In the genomic region with DNA sequence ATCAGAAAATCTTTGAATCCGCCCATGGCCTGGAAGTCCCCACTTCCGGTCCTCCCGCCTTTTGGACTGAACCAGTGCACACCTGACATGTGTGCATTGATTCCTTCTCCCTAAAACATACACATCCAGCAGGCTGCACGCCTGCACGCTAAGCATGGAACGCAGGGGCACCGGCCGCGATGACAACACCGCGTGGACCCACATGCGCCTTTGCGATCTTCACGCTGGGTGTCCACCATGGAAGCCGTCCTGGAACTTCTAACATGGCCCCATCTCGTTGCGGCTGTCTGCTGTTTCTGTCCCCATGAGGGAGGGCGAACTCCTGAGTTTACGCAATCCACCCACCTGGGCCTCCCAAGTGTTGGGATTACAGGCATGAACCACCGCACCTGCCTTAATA, we compare ENCODE assay signal across 18 cellular contexts.
A peak's percentile ranks its signal among the peaks of the same experiment; 100 is the strongest.
DNase-seq lines count a peak whose midpoint lies in the region; ATAC-seq, FAIRE-seq and TF ChIP-seq lines count a peak whose summit lies in the region.
"Had no signal": no experiment of that assay in that cellular context is flagged by ENCODE, and none has a peak within 500 bp of the region (broad histone marks: within the 10 kb centered on the region; RNA-seq: fewer than 3 reads in every experiment).

No MANE protein-coding gene starts in this region.

- no TSS peak for BruUV-seq in K562 (replicated peaks; lab: Mats Ljungman, UMichigan)

- peaks cover 1 to 6% (median 5%) of the 10 kb centered on the region in 3 donors for H3K27me3 Mint-ChIP-seq in CD14-positive monocyte (ENCODE audit: low read depth in 3 of 3)
- H3K27me3 Mint-ChIP-seq: CD4-positive, alpha-beta T cell had no signal

- H3K9me3 Mint-ChIP-seq in CD14-positive monocyte, result peaks cover 0 to 4% (median 0%) of the 10 kb centered on the region in 7 donors
- H3K9me3 Mint-ChIP-seq: CD4-positive, alpha-beta T cell; H9 had no signal

- FAIRE-seq in K562 (lab: Jason Lieb, UNC) (no peak), small intestine (lab: Jason Lieb, UNC) (no peak)
- FAIRE-seq: D721Med, GM12892 had no signal

- no peak for TF ChIP-seq RAD21 in K562 (CRISPR knock-in tag; conservative IDR thresholded peaks at IDR 0.05 in 1 of 2, IDR thresholded peaks at IDR 0.05 in 1 of 2)

- peaks cover 2% of the 10 kb centered on the region for H3K4me1 Mint-ChIP-seq in CD14-positive monocyte

- H3K9me1 ChIP-seq in K562 (ENCODE audit: control insufficient read depth, insufficient read depth, low read length), result no peaks in the 10 kb centered on the region

- no peak overlapping the region for H3K9ac ChIP-seq in K562 (ENCODE audit: insufficient read depth in 1 of 2, low read depth in 2 of 2, low read length in 2 of 2)

- intact Hi-C loops in left ventricle myocardium superior (cut with micrococcal nuclease), result no loop called here
- intact Hi-C loops in left ventricle myocardium inferior (cut with micrococcal nuclease), result no loop called here
- intact Hi-C loops in CD14-positive monocyte (cut with micrococcal nuclease), result no loop called here
- intact Hi-C loops in K562 (cut with micrococcal nuclease), result no loop called here
- intact Hi-C loops in lower lobe of right lung (cut with DNase I), result no loop called here
- intact Hi-C loops in adrenal gland (cut with DNase I), result no loop called here

- TF ChIP-seq CTCF in left ventricle myocardium inferior (IDR thresholded peaks at IDR 0.05; ENCODE audit: borderline replicate concordance), result no peak
- TF ChIP-seq CTCF in CD14-positive monocyte (IDR thresholded peaks at IDR 0.05), result no peak
- TF ChIP-seq CTCF in K562 (IDR thresholded peaks at IDR 0.05 in 2 of 3, conservative IDR thresholded peaks at IDR 0.05 in 1 of 3; ENCODE audit: insufficient read depth in 2 of 3, low read depth in 1 of 3, low read length in 3 of 3), result no peak
- TF ChIP-seq CTCF in lower lobe of right lung (IDR thresholded peaks at IDR 0.05), result no peak
- TF ChIP-seq CTCF in adrenal gland (IDR thresholded peaks at IDR 0.05), result no peak

- no peaks in the 10 kb centered on the region for H3K79me2 ChIP-seq in K562 (ENCODE audit: control insufficient read depth, insufficient read depth, low read length)

- H3K27ac ChIP-seq in left ventricle myocardium inferior (replicated peaks), result no peak overlapping the region
- no peak overlapping the region for H3K27ac ChIP-seq in K562 (ENCODE audit: extremely low read depth, low read depth, low read length)
- no peak overlapping the region for H3K27ac ChIP-seq in lower lobe of right lung
- no peak overlapping the region for H3K27ac ChIP-seq in adrenal gland
- H3K27ac ChIP-seq in small intestine (ENCODE audit: low read depth in 1 of 2, low read length in 1 of 2), result no peak overlapping the region

- H3K4me3 ChIP-seq in left ventricle myocardium inferior (no peak overlapping the region), K562 (no peak overlapping the region), lower lobe of right lung (no peak overlapping the region), adrenal gland (no peak overlapping the region), small intestine (ENCODE audit: low read depth in 1 of 2, low read length in 2 of 2) (no peak overlapping the region)

- ATAC-seq in left ventricle myocardium superior (no peak), K562 (no peak), lower lobe of right lung (no peak)

- no peak overlapping the region for H3K27ac Mint-ChIP-seq in CD14-positive monocyte
- H3K27ac Mint-ChIP-seq: CD4-positive, alpha-beta T cell had no signal

- H3K9me3 ChIP-seq in left ventricle myocardium inferior (replicated peaks), result no peaks in the 10 kb centered on the region
- no peaks in the 10 kb centered on the region for H3K9me3 ChIP-seq in K562 (replicated peaks; ENCODE audit: control insufficient read depth, insufficient read depth, low read depth, low read length)
- no peaks in the 10 kb centered on the region for H3K9me3 ChIP-seq in lower lobe of right lung
- H3K9me3 ChIP-seq in adrenal gland (replicated peaks in 1 of 3), result no peaks in the 10 kb centered on the region
- H3K9me3 ChIP-seq in small intestine (ENCODE audit: control insufficient read depth, low read depth), result no peaks in the 10 kb centered on the region
- H3K9me3 ChIP-seq: BE2C, Caco-2 had no signal

- H3K4me1 ChIP-seq in left ventricle myocardium inferior, result no peaks in the 10 kb centered on the region
- peaks cover 0 to 14% of the 10 kb centered on the region in 2 experiments; a peak in 1 of 5 replicates for H3K4me1 ChIP-seq in K562 (replicated peaks in 1 of 2; ENCODE audit: control insufficient read depth in 2 of 2, insufficient read depth in 2 of 2, low read length in 2 of 2)
- no peaks in the 10 kb centered on the region for H3K4me1 ChIP-seq in lower lobe of right lung
- H3K4me1 ChIP-seq in adrenal gland (replicated peaks in 1 of 2), result no peaks in the 10 kb centered on the region
- no peaks in the 10 kb centered on the region for H3K4me1 ChIP-seq in small intestine (ENCODE audit: control insufficient read depth in 2 of 2, insufficient read depth in 1 of 2, low read depth in 1 of 2, low read length in 1 of 2)
- H3K4me1 ChIP-seq: BE2C, Caco-2 had no signal

- no peak overlapping the region for H2AFZ ChIP-seq in K562 (ENCODE audit: low read depth, low read length)

- no peaks in the 10 kb centered on the region for H3K36me3 ChIP-seq in left ventricle myocardium inferior
- H3K36me3 ChIP-seq in K562 (ENCODE audit: control insufficient read depth, insufficient read depth, low read length), result no peaks in the 10 kb centered on the region
- no peaks in the 10 kb centered on the region for H3K36me3 ChIP-seq in lower lobe of right lung
- H3K36me3 ChIP-seq in adrenal gland (replicated peaks in 1 of 2), result no peaks in the 10 kb centered on the region
- H3K36me3 ChIP-seq in small intestine (ENCODE audit: control insufficient read depth in 2 of 2, insufficient read depth in 2 of 2, low read length in 2 of 2), result no peaks in the 10 kb centered on the region
- H3K36me3 ChIP-seq: BE2C had no signal

- peaks cover 51% of the 10 kb centered on the region for H3K27me3 ChIP-seq in left ventricle myocardium inferior (ENCODE audit: low read depth)
- peaks cover 41 to 81% of the 10 kb centered on the region in 2 experiments for H3K27me3 ChIP-seq in K562 (ENCODE audit: control insufficient read depth in 2 of 2, insufficient read depth in 2 of 2, low read length in 2 of 2)
- H3K27me3 ChIP-seq in lower lobe of right lung (ENCODE audit: low read depth), result peaks cover 4% of the 10 kb centered on the region
- no peaks in the 10 kb centered on the region for H3K27me3 ChIP-seq in adrenal gland
- H3K27me3 ChIP-seq in small intestine (ENCODE audit: control insufficient read depth in 2 of 2, insufficient read depth in 2 of 2, low read length in 2 of 2), result no peaks in the 10 kb centered on the region

- no peak for TF ChIP-seq EP300 in K562 (IDR thresholded peaks at IDR 0.05; ENCODE audit: low read length)

- TF ChIP-seq POLR2A in K562 (conservative IDR thresholded peaks at IDR 0.05) (no peak), adrenal gland (IDR thresholded peaks at IDR 0.05) (no peak)

- CTCF ChIA-PET in K562 (lab: Yijun Ruan, JAX; ENCODE audit: low intra/inter-chr PET ratio), result no interaction called here

- 3% methylated on average over 20 of the region's 20 CpGs for WGBS in K562 (ENCODE audit: insufficient coverage, low coverage, missing lambda C conversion rate)
- 80 to 94% (median 81%) methylated on average over 20 of the region's 20 CpGs for WGBS in adrenal gland, 4 donors
- 75 to 79% (median 79%) methylated on average over 20 of the region's 20 CpGs for WGBS in small intestine, 3 donors

- no peaks in the 10 kb centered on the region for H4K20me1 ChIP-seq in K562 (replicated peaks; ENCODE audit: control insufficient read depth, insufficient read depth, low read length)

- in situ Hi-C loops in K562 (cut with MboI), result no loop called here

- H3K4me3 Mint-ChIP-seq in CD14-positive monocyte, result no peak overlapping the region
- H3K4me3 Mint-ChIP-seq: CD4-positive, alpha-beta T cell had no signal

- H3K4me2 ChIP-seq in K562 (ENCODE audit: insufficient read depth, low read length), result no peak overlapping the region

- DNase-seq in left ventricle myocardium superior (peak; percentile 6), left ventricle myocardium inferior (no peak), CD14-positive monocyte (ENCODE audit: low spot score) (peak; percentile 43), K562 (ENCODE audit: extremely low read depth in 1 of 4, low spot score in 3 of 4) (no peak), lower lobe of right lung (peak; percentile 27), adrenal gland (no peak), small intestine (no peak), NCI-H1436 (lab: John Stamatoyannopoulos, UW) (no peak)
- DNase-seq: BE2C; C1 segment of cervical spinal cord; Caco-2; CD4-positive, alpha-beta T cell; DMS79; GDM1; GOT3; H9 had no signal

- POLR2A ChIA-PET in K562 (lab: Yijun Ruan, JAX), result no interaction called here

- H3K36me3 Mint-ChIP-seq in CD14-positive monocyte, result no peaks in the 10 kb centered on the region

TF ChIP-seq in K562, 482 proteins besides CTCF, POLR2A, EP300 and RAD21:
- no peak for TF ChIP-seq ZNF224 (CRISPR knock-in tag; IDR thresholded peaks at IDR 0.05)
- TF ChIP-seq, protein P1, sequence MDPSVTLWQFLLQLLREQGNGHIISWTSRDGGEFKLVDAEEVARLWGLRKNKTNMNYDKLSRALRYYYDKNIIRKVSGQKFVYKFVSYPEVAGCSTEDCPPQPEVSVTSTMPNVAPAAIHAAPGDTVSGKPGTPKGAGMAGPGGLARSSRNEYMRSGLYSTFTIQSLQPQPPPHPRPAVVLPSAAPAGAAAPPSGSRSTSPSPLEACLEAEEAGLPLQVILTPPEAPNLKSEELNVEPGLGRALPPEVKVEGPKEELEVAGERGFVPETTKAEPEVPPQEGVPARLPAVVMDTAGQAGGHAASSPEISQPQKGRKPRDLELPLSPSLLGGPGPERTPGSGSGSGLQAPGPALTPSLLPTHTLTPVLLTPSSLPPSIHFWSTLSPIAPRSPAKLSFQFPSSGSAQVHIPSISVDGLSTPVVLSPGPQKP (CRISPR knock-in tag; IDR thresholded peaks at IDR 0.05), result no peak
- TF ChIP-seq, protein P2, sequence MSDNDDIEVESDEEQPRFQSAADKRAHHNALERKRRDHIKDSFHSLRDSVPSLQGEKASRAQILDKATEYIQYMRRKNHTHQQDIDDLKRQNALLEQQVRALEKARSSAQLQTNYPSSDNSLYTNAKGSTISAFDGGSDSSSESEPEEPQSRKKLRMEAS (CRISPR knock-in tag; IDR thresholded peaks at IDR 0.05), result peak; percentile 53

Comparison
In these comparisons a context has a peak if more than half of its experiments do, and no peak if none do; other contexts are left out.
1. DNase-seq: peak in left ventricle myocardium superior (single experiment), CD14-positive monocyte (single experiment) and lower lobe of right lung (single experiment); none in left ventricle myocardium inferior (single experiment), K562 (0 of 4), adrenal gland (0 of 7), small intestine (single experiment) and NCI-H1436 (single experiment).